ENCODE assay signal across 1 cellular context in genomic region chr7:75878769-75879596, GRCh38.
A peak's percentile ranks its signal among the peaks of the same experiment; 100 is the strongest.
TF ChIP-seq lines count a peak whose summit lies in the region.

RHBDD2 (plus strand) TSS chr7:75879034; CDS start chr7:75879083, 49 bp downstream.

TF ChIP-seq in WTC11, 78 proteins besides CTCF, POLR2A, EP300 and RAD21 (continued from another document):
- TF ChIP-seq ARID4B (CRISPR knock-in tag; IDR thresholded peaks at IDR 0.05; ENCODE audit: borderline replicate concordance) (peak; percentile 58; the same call in 1 of the 2 replicates), GRHL2 (CRISPR knock-in tag; IDR thresholded peaks at IDR 0.05; ENCODE audit: insufficient replicate concordance, severe bottlenecking) (no peak), GABPB1 (CRISPR knock-in tag; IDR thresholded peaks at IDR 0.05) (peak; percentile 68), MXD4 (CRISPR knock-in tag; IDR thresholded peaks at IDR 0.05; ENCODE audit: borderline replicate concordance) (no peak), SMAD4 (CRISPR knock-in tag; IDR thresholded peaks at IDR 0.05) (no peak), ZNF416 (CRISPR knock-in tag; IDR thresholded peaks at IDR 0.05) (peak; percentile 42; the same call in 1 of the 2 replicates), ZMAT4 (CRISPR knock-in tag; IDR thresholded peaks at IDR 0.05) (no peak), USF2 (CRISPR knock-in tag; IDR thresholded peaks at IDR 0.05) (no peak), RELA (CRISPR knock-in tag; IDR thresholded peaks at IDR 0.05; ENCODE audit: borderline replicate concordance) (peak; percentile 86), ATF3 (CRISPR knock-in tag; conservative IDR thresholded peaks at IDR 0.05) (no peak), TEAD1 (CRISPR knock-in tag; IDR thresholded peaks at IDR 0.05) (peak; percentile 78), JUN (CRISPR knock-in tag; IDR thresholded peaks at IDR 0.05) (no peak), ZNF138 (CRISPR knock-in tag; conservative IDR thresholded peaks at IDR 0.05) (no peak), PRDM15 (CRISPR knock-in tag; IDR thresholded peaks at IDR 0.05) (peak; percentile 65; the same call in 1 of the 2 replicates), ZNF423 (CRISPR knock-in tag; IDR thresholded peaks at IDR 0.05) (no peak), ZNF219 (CRISPR knock-in tag; IDR thresholded peaks at IDR 0.05; ENCODE audit: borderline replicate concordance) (no peak), KAT7 (CRISPR knock-in tag; IDR thresholded peaks at IDR 0.05; ENCODE audit: borderline replicate concordance) (peak; percentile 47; the same call in 1 of the 2 replicates), RORB (CRISPR knock-in tag; IDR thresholded peaks at IDR 0.05) (no peak), AFF4 (CRISPR knock-in tag; IDR thresholded peaks at IDR 0.05; ENCODE audit: borderline replicate concordance) (no peak), SMAD3 (CRISPR knock-in tag; IDR thresholded peaks at IDR 0.05; ENCODE audit: borderline replicate concordance) (peak; percentile 62; the same call in 1 of the 2 replicates), ZNF532 (CRISPR knock-in tag; IDR thresholded peaks at IDR 0.05; ENCODE audit: borderline replicate concordance) (no peak), FOXP1 (CRISPR knock-in tag; IDR thresholded peaks at IDR 0.05; ENCODE audit: borderline replicate concordance) (peak; percentile 91), PREB (CRISPR knock-in tag; IDR thresholded peaks at IDR 0.05; ENCODE audit: borderline replicate concordance) (no peak), ETV6 (CRISPR knock-in tag; IDR thresholded peaks at IDR 0.05) (peak; percentile 89), USF1 (CRISPR knock-in tag; IDR thresholded peaks at IDR 0.05) (no peak), EMX1 (CRISPR knock-in tag; IDR thresholded peaks at IDR 0.05) (no peak), TP53 (CRISPR knock-in tag; IDR thresholded peaks at IDR 0.05) (no peak), ZNF232 (CRISPR knock-in tag; IDR thresholded peaks at IDR 0.05) (0 out of 2 replicates have a peak, but pooled peaks have one; percentile 63), NR2C2 (CRISPR knock-in tag; IDR thresholded peaks at IDR 0.05) (no peak), FOXK1 (CRISPR knock-in tag; IDR thresholded peaks at IDR 0.05) (peak; percentile 73), E2F5 (CRISPR knock-in tag; IDR thresholded peaks at IDR 0.05) (peak; percentile 89), CBFB (CRISPR knock-in tag; IDR thresholded peaks at IDR 0.05; ENCODE audit: low read depth) (no peak), ELF4 (CRISPR knock-in tag; IDR thresholded peaks at IDR 0.05; ENCODE audit: low read depth) (0 out of 2 replicates have a peak, but pooled peaks have one; percentile 62), ZNF121 (CRISPR knock-in tag; IDR thresholded peaks at IDR 0.05) (no peak), ATF2 (CRISPR knock-in tag; IDR thresholded peaks at IDR 0.05; ENCODE audit: borderline replicate concordance, low read depth) (no peak)
